Comparison of ENCODE assay signal across 17 cellular contexts in genomic region chr16:5928476-5929055, GRCh38.
"Had no signal": no experiment of that assay in that cellular context is flagged by ENCODE, and none has a peak within 500 bp of the region (broad histone marks: within the 10 kb centered on the region; RNA-seq: fewer than 3 reads in every experiment).

No MANE protein-coding gene starts in this region.

- H3K36me3 Mint-ChIP-seq: naive B cell had no signal

- H3K27me3 Mint-ChIP-seq: activated B cell treated with CpG ODN at 0.5 μM for 24 hours, naive B cell had no signal

- H2AFZ ChIP-seq: parathyroid adenoma had no signal

- H3K9ac ChIP-seq: parathyroid adenoma had no signal

- ATAC-seq: activated CD8-positive, alpha-beta T cell treated with anti-CD3 and anti-CD28 coated beads for 36 hours; activated naive CD4-positive, alpha-beta T cell treated with anti-CD3 and anti-CD28 coated beads, Interleukin-2, amount 50 U/mL, for 72 hours; activated T-cell treated with anti-CD3 and anti-CD28 coated beads, Interleukin-2, amount 50 U/mL, for 72 hours; esophagus mucosa; left colon had no signal

- H3K4me1 Mint-ChIP-seq: activated B cell treated with CpG ODN at 0.5 μM for 24 hours, naive B cell had no signal

- H3K27ac Mint-ChIP-seq: activated B cell treated with CpG ODN at 0.5 μM for 24 hours; activated CD8-positive, alpha-beta T cell treated with anti-CD3 and anti-CD28 coated beads for 36 hours; activated naive CD4-positive, alpha-beta T cell treated with anti-CD3 and anti-CD28 coated beads, Interleukin-2, amount 50 U/mL, for 72 hours; activated T-cell treated with anti-CD3 and anti-CD28 coated beads, Interleukin-2, amount 50 U/mL, for 72 hours; naive B cell; T-helper 2 cell treated with Interferon-gamma antibody and Interleukin-4, amounts not matched to agents 5 μg/mL and 100 μg/mL, for 36 hours had no signal

- H3K79me2 ChIP-seq: parathyroid adenoma had no signal

- H3K4me3 ChIP-seq: lung had no signal

- H3K4me3 Mint-ChIP-seq: activated B cell treated with CpG ODN at 0.5 μM for 24 hours; activated CD8-positive, alpha-beta T cell treated with anti-CD3 and anti-CD28 coated beads for 36 hours; activated T-cell treated with anti-CD3 and anti-CD28 coated beads, Interleukin-2, amount 50 U/mL, for 72 hours; naive B cell; T-helper 2 cell treated with Interferon-gamma antibody and Interleukin-4, amounts not matched to agents 5 μg/mL and 100 μg/mL, for 36 hours had no signal

- DNase-seq: activated B cell treated with CpG ODN at 0.5 μM for 24 hours; activated CD4-positive, alpha-beta T cell treated with anti-CD3 and anti-CD28 coated beads for 48 hours; activated CD8-positive, alpha-beta memory T cell treated with anti-CD3 and anti-CD28 coated beads, Interleukin-2, amount 50 U/mL, for 4 hours; activated CD8-positive, alpha-beta T cell treated with anti-CD3 and anti-CD28 coated beads for 36 hours; activated gamma-delta T cell; activated T-cell treated with anti-CD3 and anti-CD28 coated beads, Interleukin-2, amount 50 U/mL, for 72 hours; hippocampal formation; left colon; naive B cell; retina; stimulated activated CD4-positive, alpha-beta T cell treated with anti-CD3 and anti-CD28 coated beads, Interleukin-12 subunit alpha, Interleukin-12 subunit beta, amount 100 ng/mL, for 4 hours; stimulated activated CD4-positive, alpha-beta T cell treated with anti-CD3 and anti-CD28 coated beads, Interleukin-2, amount 100 ng/mL, for 24 hours had no signal

- H3K27ac ChIP-seq: parathyroid adenoma had no signal

- H3K4me1 ChIP-seq: parathyroid adenoma had no signal
